8 cellular contexts compared by ENCODE assay signal in genomic region chr6:33323623-33323948, GRCh38. TPM values are rescaled to one million over a fixed set of nuclear protein-coding genes. Genes with fewer than 3 reads are reported as not detected.
DNase-seq lines count a peak whose midpoint lies in the region; ATAC-seq, FAIRE-seq and TF ChIP-seq lines count a peak whose summit lies in the region.

No MANE protein-coding gene starts in this region.

- POLR2A ChIA-PET in activated CD4-positive, alpha-beta T cell treated with anti-CD3 and anti-CD28 coated beads for 36 hours (lab: Charles Lee), result interaction anchor here (0.7 kb wide), 2 partner anchors 285 to 479 kb away, joined by 4 to 6 read pairs; partner anchors contain the start of gene PSMB8

- no peak for DNase-seq in activated CD4-positive, alpha-beta T cell treated with anti-CD3 and anti-CD28 coated beads for 36 hours
- DNase-seq in activated CD4-positive, alpha-beta T cell treated with anti-CD3 and anti-CD28 coated beads for 1 hour, result no peak
- DNase-seq in NB4 (ENCODE audit: low read depth) (no peak), H54 (ENCODE audit: insufficient read length, low spot score) (no peak), NCI-H1048 (lab: John Stamatoyannopoulos, UW) (no peak)
- DNase-seq in central memory CD8-positive, alpha-beta T cell (ENCODE audit: low spot score in 2 of 2), result no peak
- DNase-seq in effector CD4-positive, alpha-beta T cell, result no peak

- peaks cover 46% of the 10 kb centered on the region for H3K4me1 Mint-ChIP-seq in activated CD4-positive, alpha-beta T cell treated with anti-CD3 and anti-CD28 coated beads for 36 hours
- peaks cover 57% of the 10 kb centered on the region for H3K4me1 Mint-ChIP-seq in central memory CD8-positive, alpha-beta T cell
- peaks cover 50% of the 10 kb centered on the region for H3K4me1 Mint-ChIP-seq in nephron

- TF ChIP-seq POLR2A in NB4 (IDR thresholded peaks at IDR 0.05; ENCODE audit: extremely low read depth, insufficient read length) (no peak), H54 (IDR thresholded peaks at IDR 0.05; ENCODE audit: low read depth, low read length) (no peak)

- H3K27ac Mint-ChIP-seq in activated CD4-positive, alpha-beta T cell treated with anti-CD3 and anti-CD28 coated beads for 36 hours, result peak overlapping the region; percentile 99
- peak overlapping the region; percentile 92 for H3K27ac Mint-ChIP-seq in central memory CD8-positive, alpha-beta T cell (ENCODE audit: low read depth)
- H3K27ac Mint-ChIP-seq in nephron, result peak overlapping the region; percentile 88 to 91 (median 91)

- H3K4me3 Mint-ChIP-seq in activated CD4-positive, alpha-beta T cell treated with anti-CD3 and anti-CD28 coated beads for 36 hours, result peak overlapping the region; percentile 99
- peak overlapping the region; percentile 95 for H3K4me3 Mint-ChIP-seq in central memory CD8-positive, alpha-beta T cell
- peak overlapping the region; percentile 89 to 92 (median 92) for H3K4me3 Mint-ChIP-seq in nephron

- no peak for FAIRE-seq in H54 (lab: Jason Lieb, UNC)

- H3K36me3 Mint-ChIP-seq in activated CD4-positive, alpha-beta T cell treated with anti-CD3 and anti-CD28 coated beads for 36 hours (ENCODE audit: low read depth), result peaks cover 36% of the 10 kb centered on the region
- peaks cover 32% of the 10 kb centered on the region for H3K36me3 Mint-ChIP-seq in central memory CD8-positive, alpha-beta T cell (ENCODE audit: insufficient read depth)
- peaks cover 22% of the 10 kb centered on the region for H3K36me3 Mint-ChIP-seq in nephron (ENCODE audit: low read depth)

- ATAC-seq in activated CD4-positive, alpha-beta T cell treated with anti-CD3 and anti-CD28 coated beads for 36 hours, result no peak
- no peak for ATAC-seq in central memory CD8-positive, alpha-beta T cell (replicated peaks; ENCODE audit: extremely low read depth, poor library complexity, severe bottlenecking)

- no peaks in the 10 kb centered on the region for H3K27me3 Mint-ChIP-seq in activated CD4-positive, alpha-beta T cell treated with anti-CD3 and anti-CD28 coated beads for 36 hours
- H3K27me3 Mint-ChIP-seq in central memory CD8-positive, alpha-beta T cell, result no peaks in the 10 kb centered on the region
- no peaks in the 10 kb centered on the region for H3K27me3 Mint-ChIP-seq in nephron (ENCODE audit: low read depth)

- CTCF ChIA-PET in activated CD4-positive, alpha-beta T cell treated with anti-CD3 and anti-CD28 coated beads for 36 hours (lab: Charles Lee), result interaction anchor here (0.7 to 1.1 kb wide), 3 partner anchors 13 to 131 kb away, joined by 3 read pairs; partner anchors contain the start of gene ZBTB9

- H3K9me3 Mint-ChIP-seq in activated CD4-positive, alpha-beta T cell treated with anti-CD3 and anti-CD28 coated beads for 36 hours (ENCODE audit: low read depth), result no peaks in the 10 kb centered on the region
- no peaks in the 10 kb centered on the region for H3K9me3 Mint-ChIP-seq in central memory CD8-positive, alpha-beta T cell
- no peaks in the 10 kb centered on the region for H3K9me3 Mint-ChIP-seq in nephron

- intact Hi-C loops in activated CD4-positive, alpha-beta T cell treated with anti-CD3 and anti-CD28 coated beads for 36 hours (cut with DNase I, micrococcal nuclease), result loop anchor here (1.0 kb wide), 11 partner anchors 22 to 1128 kb away; partner anchors contain the start of genes KIFC1 (in 2 of the 2), PFDN6 (in 2 of the 2), VPS52 (in 2 of the 2) and WDR46 (in 2 of the 2)

- TF ChIP-seq CTCF in NB4 (IDR thresholded peaks at IDR 0.05; ENCODE audit: low read depth, low read length) (no peak), nephron (IDR thresholded peaks at IDR 0.05; ENCODE audit: unreplicated experiment in 3 of 3) (no peak)

- H3K4me3 ChIP-seq in NB4 (ENCODE audit: low read depth, low read length), result peak overlapping the region; percentile 93

RNA-seq across cellular contexts. Expression of gene DAXX, which starts 0.8 kb away (rescaled TPM):
- 10 to 100 TPM; 66.2 to 75.5 TPM for total RNA-seq in activated CD4-positive, alpha-beta T cell treated with anti-CD3 and anti-CD28 coated beads for 36 hours

RNA-seq across cellular contexts. Expression of gene ZBTB22, which starts 6.0 kb away (rescaled TPM):
- total RNA-seq in activated CD4-positive, alpha-beta T cell treated with anti-CD3 and anti-CD28 coated beads for 36 hours, result 1 to 10 TPM; 9.0 to 9.9 TPM

RNA-seq across cellular contexts. Expression of gene TAPBP, which starts 9.7 kb away (rescaled TPM):
- total RNA-seq in activated CD4-positive, alpha-beta T cell treated with anti-CD3 and anti-CD28 coated beads for 36 hours, result 100 to 1,000 TPM; 164 to 190 TPM

RNA-seq across cellular contexts. Expression of gene RGL2, which starts 24.8 kb away (rescaled TPM):
- 10 to 100 TPM; 19.9 to 21.5 TPM for total RNA-seq in activated CD4-positive, alpha-beta T cell treated with anti-CD3 and anti-CD28 coated beads for 36 hours

RNA-seq across cellular contexts. Expression of gene PFDN6, which starts 34.2 kb away (rescaled TPM):
- total RNA-seq in activated CD4-positive, alpha-beta T cell treated with anti-CD3 and anti-CD28 coated beads for 36 hours, result 10 to 100 TPM; 65.4 to 96.9 TPM
